8 cellular contexts compared by ENCODE assay signal in the genomic region with DNA sequence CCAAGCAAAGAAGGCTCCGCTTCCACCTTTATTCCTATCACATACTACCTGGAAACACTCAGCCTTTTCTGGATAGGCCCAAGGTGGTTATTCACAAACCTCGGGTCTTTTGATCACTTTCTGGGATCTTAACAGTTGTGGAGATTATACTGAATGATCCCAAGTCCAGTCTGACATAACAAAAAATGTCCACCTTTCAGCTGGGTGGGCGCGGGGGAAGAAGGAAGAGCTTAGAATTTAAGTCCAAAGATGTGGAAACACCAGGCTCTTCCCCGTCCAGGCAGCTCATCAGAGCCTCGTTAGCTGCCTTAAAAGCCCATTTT.
A peak's percentile ranks its signal among the peaks of the same experiment; 100 is the strongest.
DNase-seq lines count a peak whose midpoint lies in the region; ATAC-seq and TF ChIP-seq lines count a peak whose summit lies in the region.

No MANE protein-coding gene starts in this region.

- no peak for ATAC-seq in GM21737 (IDR thresholded peaks at IDR 0.05; ENCODE audit: unreplicated experiment)

- no peaks in the 10 kb centered on the region for H3K36me3 Mint-ChIP-seq in nephron (ENCODE audit: low read depth)

- H3K27me3 Mint-ChIP-seq in nephron (ENCODE audit: low read depth): peaks cover 76% of the 10 kb centered on the region

- peak overlapping the region; percentile 69 to 92 (median 74) for H3K27ac Mint-ChIP-seq in nephron

- H3K4me1 Mint-ChIP-seq in nephron: no peaks in the 10 kb centered on the region

- H3K4me3 Mint-ChIP-seq in nephron: peak overlapping the region; percentile 87 to 93 (median 89)

- DNase-seq in KG1 (lab: John Stamatoyannopoulos, UW): peak; percentile 59
- no peak for DNase-seq in middle frontal gyrus (ENCODE audit: extremely low spot score, low spot score)
- DNase-seq in NCI-H748 (lab: John Stamatoyannopoulos, UW; ENCODE audit: unreplicated experiment): no peak
- no peak for DNase-seq in activated CD8-positive, alpha-beta memory T cell treated with anti-CD3 and anti-CD28 coated beads, Interleukin-2, amount 50 U/mL, for 48 hours

- peak overlapping the region; percentile 98 for H3K27ac ChIP-seq in C4-2B
- H3K27ac ChIP-seq in cingulate gyrus (ENCODE audit: low read depth, low read length): peak overlapping the region; percentile 87

- TF ChIP-seq CTCF in C4-2B (conservative IDR thresholded peaks at IDR 0.05): no peak
- no peak for TF ChIP-seq CTCF in nephron (IDR thresholded peaks at IDR 0.05; ENCODE audit: unreplicated experiment in 3 of 3)

- no peaks in the 10 kb centered on the region for H3K9me3 Mint-ChIP-seq in nephron
